ENCODE assay signal across 26 cellular contexts in the genomic region with DNA sequence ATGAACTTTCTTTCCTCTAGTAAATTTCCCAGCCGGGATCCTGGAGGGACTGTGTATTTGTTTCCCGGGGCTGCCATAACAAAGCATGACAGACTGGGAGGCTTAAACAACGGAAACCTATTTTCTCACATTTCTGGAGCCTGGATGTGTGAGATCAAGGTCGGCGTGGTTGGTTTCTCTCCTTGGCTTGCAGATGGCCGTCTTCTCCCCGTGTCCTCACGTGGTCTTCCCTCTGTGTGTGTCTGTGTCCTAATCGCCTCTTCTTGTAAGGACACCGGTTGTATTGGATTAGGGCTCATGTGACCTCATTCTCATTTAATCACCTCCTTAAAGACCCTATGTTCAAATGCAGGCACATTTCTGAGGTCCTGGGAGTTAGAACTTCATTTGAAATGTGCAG.
"Had no signal": no experiment of that assay in that cellular context is flagged by ENCODE, and none has a peak within 500 bp of the region (broad histone marks: within the 10 kb centered on the region; RNA-seq: fewer than 3 reads in every experiment).

No MANE protein-coding gene starts in this region.

- ATAC-seq: activated CD4-positive, CD25-positive, alpha-beta regulatory T cell treated with anti-CD3 and anti-CD28 coated beads, Interleukin-2, amount 50 U/mL, for 24 hours; activated naive CD8-positive, alpha-beta T cell treated with anti-CD3 and anti-CD28 coated beads, Interleukin-2, amount 50 U/mL, for 24 hours; activated T-cell treated with anti-CD3 and anti-CD28 coated beads, Interleukin-2, amount 50 U/mL, for 4 hours; lower lobe of right lung; stimulated activated effector memory CD8-positive, alpha-beta T cell treated with anti-CD3 and anti-CD28 coated beads, Interleukin-12 subunit alpha, Interleukin-12 subunit beta, amount 100 ng/mL, for 72 hours; T-cell had no signal

- H3K9me3 Mint-ChIP-seq: activated naive CD4-positive, alpha-beta T cell treated with anti-CD3 and anti-CD28 coated beads for 36 hours; activated naive CD8-positive, alpha-beta T cell treated with anti-CD3 and anti-CD28 coated beads, Interleukin-2, amount 50 U/mL, for 24 hours; activated T-cell treated with anti-CD3 and anti-CD28 coated beads, Interleukin-2, amount 50 U/mL, for 4 hours; mesothelial cell of epicardium; nephron progenitor cell; stimulated activated effector memory CD8-positive, alpha-beta T cell treated with anti-CD3 and anti-CD28 coated beads, Interleukin-12 subunit alpha, Interleukin-12 subunit beta, amount 100 ng/mL, for 72 hours; T-cell had no signal

- H3K27ac ChIP-seq: brain microvascular endothelial cell, coronary artery, lower lobe of right lung, right atrium auricular region, skin epidermis, stomach, upper lobe of left lung had no signal

- DNase-seq: activated CD4-positive, alpha-beta T cell treated with anti-CD3 and anti-CD28 coated beads, Interleukin-2, amount 50 U/mL, for 1 hour; activated CD8-positive, alpha-beta memory T cell treated with anti-CD3 and anti-CD28 coated beads, Interleukin-2, amount 50 U/mL, for 4 hours; activated naive CD4-positive, alpha-beta T cell treated with anti-CD3 and anti-CD28 coated beads for 36 hours; activated naive CD8-positive, alpha-beta T cell treated with anti-CD3 and anti-CD28 coated beads, Interleukin-2, amount 50 U/mL, for 24 hours; activated T-cell treated with anti-CD3 and anti-CD28 coated beads, Interleukin-2, amount 50 U/mL, for 4 hours; anterior cingulate cortex; brain microvascular endothelial cell; central memory CD4-positive, alpha-beta T cell; erythroblast; foreskin melanocyte; hippocampal formation; islet precursor cell; lower lobe of right lung; nephron progenitor cell; stimulated activated CD4-positive, alpha-beta T cell treated with anti-CD3 and anti-CD28 coated beads, Interleukin-4, amount 100 ng/mL, for 24 hours; stomach; T-cell; upper lobe of left lung had no signal

- H3K27me3 Mint-ChIP-seq: activated naive CD8-positive, alpha-beta T cell treated with anti-CD3 and anti-CD28 coated beads, Interleukin-2, amount 50 U/mL, for 24 hours had no signal

- H3K4me3 ChIP-seq: coronary artery, lower lobe of right lung, right atrium auricular region, skin epidermis, stomach, upper lobe of left lung had no signal

- H3K36me3 ChIP-seq: brain microvascular endothelial cell, lower lobe of right lung, right atrium auricular region, stomach, upper lobe of left lung had no signal

- H3K27ac Mint-ChIP-seq: activated naive CD4-positive, alpha-beta T cell treated with anti-CD3 and anti-CD28 coated beads for 36 hours; activated naive CD8-positive, alpha-beta T cell treated with anti-CD3 and anti-CD28 coated beads, Interleukin-2, amount 50 U/mL, for 24 hours; mesothelial cell of epicardium; nephron progenitor cell; progenitor cell of endocrine pancreas; stimulated activated effector memory CD8-positive, alpha-beta T cell treated with anti-CD3 and anti-CD28 coated beads, Interleukin-12 subunit alpha, Interleukin-12 subunit beta, amount 100 ng/mL, for 72 hours; T-cell had no signal

- H3K4me1 ChIP-seq: lower lobe of right lung, right atrium auricular region, upper lobe of left lung had no signal

- H3K27me3 ChIP-seq: brain microvascular endothelial cell, right atrium auricular region, stomach, upper lobe of left lung had no signal

- H3K9me3 ChIP-seq: lower lobe of right lung, right atrium auricular region, stomach, upper lobe of left lung had no signal

- FAIRE-seq: endometrium had no signal

- H3K4me3 Mint-ChIP-seq: activated naive CD4-positive, alpha-beta T cell treated with anti-CD3 and anti-CD28 coated beads for 36 hours; activated naive CD8-positive, alpha-beta T cell treated with anti-CD3 and anti-CD28 coated beads, Interleukin-2, amount 50 U/mL, for 24 hours; activated T-cell treated with anti-CD3 and anti-CD28 coated beads, Interleukin-2, amount 50 U/mL, for 4 hours; mesothelial cell of epicardium; nephron progenitor cell; stimulated activated effector memory CD8-positive, alpha-beta T cell treated with anti-CD3 and anti-CD28 coated beads, Interleukin-12 subunit alpha, Interleukin-12 subunit beta, amount 100 ng/mL, for 72 hours; T-cell had no signal

- H3K36me3 Mint-ChIP-seq: mesothelial cell of epicardium; stimulated activated effector memory CD8-positive, alpha-beta T cell treated with anti-CD3 and anti-CD28 coated beads, Interleukin-12 subunit alpha, Interleukin-12 subunit beta, amount 100 ng/mL, for 72 hours; T-cell had no signal

- H3K4me1 Mint-ChIP-seq: mesothelial cell of epicardium; stimulated activated effector memory CD8-positive, alpha-beta T cell treated with anti-CD3 and anti-CD28 coated beads, Interleukin-12 subunit alpha, Interleukin-12 subunit beta, amount 100 ng/mL, for 72 hours had no signal
